Comparison of ENCODE assay signal across 30 cellular contexts in genomic region chr10:72801263-72801868, GRCh38.
DNase-seq lines count a peak whose midpoint lies in the region; ATAC-seq, FAIRE-seq and TF ChIP-seq lines count a peak whose summit lies in the region.
"Had no signal": no experiment of that assay in that cellular context is flagged by ENCODE, and none has a peak within 500 bp of the region (broad histone marks: within the 10 kb centered on the region; RNA-seq: fewer than 3 reads in every experiment).

No MANE protein-coding gene starts in this region.

- 93% methylated on average over 5 of the region's 5 CpGs for WGBS in A549 (ENCODE audit: missing lambda C conversion rate)
- no CpG with 5 or more reads among the region's 5 CpGs for WGBS in mesendoderm (ENCODE audit: extremely low coverage, insufficient coverage, low lambda C conversion rate)
- WGBS in H9 (ENCODE audit: extremely low coverage, insufficient read length, low lambda C conversion rate), result no CpG with 5 or more reads among the region's 5 CpGs

- H3K4me3 Mint-ChIP-seq in CD4-positive, alpha-beta memory T cell, result peak overlapping the region in 5 of 8 donors; percentile 1 to 48 (median 3)
- no peak overlapping the region for H3K4me3 Mint-ChIP-seq in H9
- H3K4me3 Mint-ChIP-seq: activated CD4-positive, alpha-beta T cell treated with anti-CD3 and anti-CD28 coated beads, Interleukin-2, amount 10 ng/mL, durations not matched to agents 24 days and 14 days; activated naive CD4-positive, alpha-beta T cell treated with anti-CD3 and anti-CD28 coated beads, Interleukin-2, amount 10 ng/mL, durations not matched to agents 7 days and 5 days; central memory CD8-positive, alpha-beta T cell; memory B cell; stimulated activated naive CD8-positive, alpha-beta T cell treated with anti-CD3 and anti-CD28 coated beads, Interleukin-15, Interleukin-2, amounts not matched to agents 100 ng/mL and 50 ng/mL, for 24 hours; T-helper 1 cell treated with Interleukin-12 subunit alpha and Interleukin-12 subunit beta and Interleukin-4 antibody, amounts not matched to agents 30 μg/mL and 1 μg/mL, for 36 hours had no signal

- H3K23ac ChIP-seq in mesendoderm (ENCODE audit: low read length) (no peak overlapping the region), H9 (ENCODE audit: insufficient read length, low read depth, low read length) (no peak overlapping the region)

- no peak overlapping the region for H3K9ac ChIP-seq in mesendoderm (ENCODE audit: low read length)
- no peak overlapping the region for H3K9ac ChIP-seq in H9 (ENCODE audit: extremely low read depth, insufficient read length, low read length)

- no peak overlapping the region for H2AFZ ChIP-seq in H9 (ENCODE audit: low read length)

- no peaks in the 10 kb centered on the region for H3K23me2 ChIP-seq in H9 (ENCODE audit: insufficient read length, low read depth, low read length, poor library complexity, severe bottlenecking)

- ATAC-seq in A549, result peak in 1 of 2 experiments; percentile 23; a peak in 2 of 6 replicates
- ATAC-seq: esophagus mucosa, left lung had no signal

- no peak for TF ChIP-seq CTCF in A549 (IDR thresholded peaks at IDR 0.05)
- no peak for TF ChIP-seq CTCF in H9 (conservative IDR thresholded peaks at IDR 0.05)

- no peak overlapping the region for H3K4me3 ChIP-seq in A549
- no peak overlapping the region for H3K4me3 ChIP-seq in CD4-positive, alpha-beta memory T cell (ENCODE audit: low read length in 2 of 2)
- H3K4me3 ChIP-seq in SJSA1, result no peak overlapping the region
- no peak overlapping the region for H3K4me3 ChIP-seq in mesendoderm (ENCODE audit: low read length)
- H3K4me3 ChIP-seq: adrenal gland, HAP-1, left lung, prostate gland, right lobe of liver, thoracic aorta had no signal

- no peak overlapping the region for H3K14ac ChIP-seq in H9 (ENCODE audit: insufficient read depth, low read length)

- H3K9me3 Mint-ChIP-seq in CD4-positive, alpha-beta memory T cell, result no peaks in the 10 kb centered on the region
- no peaks in the 10 kb centered on the region for H3K9me3 Mint-ChIP-seq in H9
- H3K9me3 Mint-ChIP-seq: activated naive CD4-positive, alpha-beta T cell treated with anti-CD3 and anti-CD28 coated beads, Interleukin-2, amount 10 ng/mL, durations not matched to agents 7 days and 5 days; central memory CD8-positive, alpha-beta T cell; memory B cell; stimulated activated naive CD8-positive, alpha-beta T cell treated with anti-CD3 and anti-CD28 coated beads, Interleukin-15, Interleukin-2, amounts not matched to agents 100 ng/mL and 50 ng/mL, for 24 hours; T-helper 1 cell treated with Interleukin-12 subunit alpha and Interleukin-12 subunit beta and Interleukin-4 antibody, amounts not matched to agents 30 μg/mL and 1 μg/mL, for 36 hours had no signal

- no peak for TF ChIP-seq RAD21 in A549 (conservative IDR thresholded peaks at IDR 0.05 in 1 of 2, IDR thresholded peaks at IDR 0.05 in 1 of 2)

- no peak for FAIRE-seq in A549 (lab: Jason Lieb, UNC)
- FAIRE-seq: urothelium cell line had no signal

- H3K4me1 Mint-ChIP-seq in CD4-positive, alpha-beta memory T cell, result peaks cover 13 to 29% (median 16%) of the 10 kb centered on the region in 4 donors
- peaks cover 8 to 12% of the 10 kb centered on the region in 2 experiments for H3K4me1 Mint-ChIP-seq in H9

- H3K27ac ChIP-seq in A549 (peak overlapping the region in 1 of 2 experiments; percentile 14; a peak in 2 of 6 replicates), SJSA1 (peak overlapping the region; percentile 69; the same call in 1 of the 2 replicates), mesendoderm (ENCODE audit: low read depth, low read length) (no peak overlapping the region), H9 (ENCODE audit: insufficient read length, low read depth, low read length) (no peak overlapping the region)
- no peak overlapping the region for H3K27ac ChIP-seq in CD4-positive, alpha-beta memory T cell (ENCODE audit: low read depth, low read length)
- H3K27ac ChIP-seq: adrenal gland, prostate gland, right lobe of liver, thoracic aorta had no signal

- H3K4me2 ChIP-seq in A549, result peak overlapping the region; percentile 65; the same call in 1 of the 3 replicates
- H3K4me2 ChIP-seq in mesendoderm (ENCODE audit: low read length), result no peak overlapping the region
- no peak overlapping the region for H3K4me2 ChIP-seq in H9 (ENCODE audit: insufficient read depth, insufficient read length, low read length)

- TF ChIP-seq POLR2A in A549 (IDR thresholded peaks at IDR 0.05; ENCODE audit: low read length), result no peak

- H3K4me1 ChIP-seq in A549 (peaks cover 35% of the 10 kb centered on the region), SJSA1 (replicated peaks) (peaks cover 32% of the 10 kb centered on the region), mesendoderm (ENCODE audit: control insufficient read depth, low read depth, low read length) (peaks cover 4% of the 10 kb centered on the region), H9 (ENCODE audit: insufficient read depth, low read length) (no peaks in the 10 kb centered on the region; the same call in 1 of the 2 replicates)
- H3K4me1 ChIP-seq in CD4-positive, alpha-beta memory T cell (ENCODE audit: insufficient read depth, low read length), result peaks cover 16% of the 10 kb centered on the region
- H3K4me1 ChIP-seq: left lung, right lobe of liver had no signal

- peak overlapping the region in 6 of 7 donors; percentile 10 to 85 (median 73) for H3K27ac Mint-ChIP-seq in CD4-positive, alpha-beta memory T cell
- H3K27ac Mint-ChIP-seq in H9, result 0 out of 7 replicates have a peak overlapping the region, but pooled peaks of 1 of the 3 experiments have one; percentile 30
- H3K27ac Mint-ChIP-seq: activated CD4-positive, alpha-beta T cell treated with anti-CD3 and anti-CD28 coated beads, Interleukin-2, amount 10 ng/mL, durations not matched to agents 24 days and 14 days; activated naive CD4-positive, alpha-beta T cell treated with anti-CD3 and anti-CD28 coated beads, Interleukin-2, amount 10 ng/mL, durations not matched to agents 7 days and 5 days; memory B cell; stimulated activated naive CD8-positive, alpha-beta T cell treated with anti-CD3 and anti-CD28 coated beads, Interleukin-15, Interleukin-2, amounts not matched to agents 100 ng/mL and 50 ng/mL, for 24 hours; T-helper 1 cell treated with Interleukin-12 subunit alpha and Interleukin-12 subunit beta and Interleukin-4 antibody, amounts not matched to agents 30 μg/mL and 1 μg/mL, for 36 hours had no signal

- no peaks in the 10 kb centered on the region for H3K79me1 ChIP-seq in mesendoderm (ENCODE audit: low read length)
- H3K79me1 ChIP-seq in H9 (ENCODE audit: insufficient read depth, low read depth, low read length, poor library complexity, severe bottlenecking), result no peaks in the 10 kb centered on the region

- H3K18ac ChIP-seq in mesendoderm (ENCODE audit: low read length), result peak overlapping the region; percentile 22
- H3K18ac ChIP-seq in H9 (ENCODE audit: insufficient read length, low read depth, low read length), result no peak overlapping the region

- intact Hi-C loops in CD4-positive, alpha-beta memory T cell (cut with micrococcal nuclease), result no loop called here
- intact Hi-C loops in head of caudate nucleus (cut with DNase I), result no loop called here

- H2BK15ac ChIP-seq in mesendoderm (replicated peaks; ENCODE audit: low read depth) (no peak overlapping the region), H9 (ENCODE audit: low read depth, low read length) (no peak overlapping the region)

- no peak for TF ChIP-seq EP300 in A549 (IDR thresholded peaks at IDR 0.05)

- DNase-seq in A549 (ENCODE audit: low read depth in 1 of 2, low spot score in 1 of 2) (no peak), SJSA1 (ENCODE audit: low read depth in 1 of 2, low spot score in 2 of 2) (no peak), mesendoderm (no peak), H9 (no peak), head of caudate nucleus (no peak), hippocampal formation (lab: John Stamatoyannopoulos, UW) (no peak)
- DNase-seq in CD4-positive, alpha-beta memory T cell, result peak in 4 of 5 donors; percentile 9 to 27 (median 13)
- DNase-seq: activated CD4-positive, alpha-beta T cell treated with anti-CD3 and anti-CD28 coated beads, Interleukin-2, amount 10 ng/mL, durations not matched to agents 24 days and 14 days; activated CD8-positive, alpha-beta memory T cell treated with anti-CD3 and anti-CD28 coated beads, Interleukin-2, amount 50 U/mL, for 4 hours; activated naive CD4-positive, alpha-beta T cell treated with anti-CD3 and anti-CD28 coated beads, Interleukin-2, amount 10 ng/mL, durations not matched to agents 7 days and 5 days; adrenal gland; DMS79 treated with DMSO at 0.1 percent for 48 hours; GDM1; islet precursor cell; left lung; NCI-H1048; NCI-H187; NCI-H446 treated with DMSO at 0.1 percent for 48 hours; NCI-H774; right lobe of liver; stimulated activated CD8-positive, alpha-beta memory T cell treated with anti-CD3 and anti-CD28 coated beads, Interleukin-4, amount 100 ng/mL, for 48 hours had no signal

- CTCF ChIA-PET in A549 (lab: Yijun Ruan, JAX), result no interaction called here
- CTCF ChIA-PET in CD4-positive, alpha-beta memory T cell (lab: Charles Lee; ENCODE audit: partially characterized antibody), result interaction anchor here (0.6 to 0.7 kb wide), 2 partner anchors 8 to 339 kb away, joined by 3 read pairs; no protein-coding TSS in a partner anchor

- no peak overlapping the region for H4K91ac ChIP-seq in H9 (ENCODE audit: insufficient read length, low read depth, low read length)

- H4K20me1 ChIP-seq in H9 (ENCODE audit: control insufficient read depth, insufficient read depth, insufficient read length), result no peaks in the 10 kb centered on the region

- H4K5ac ChIP-seq in mesendoderm (ENCODE audit: low read length) (no peak overlapping the region), H9 (ENCODE audit: insufficient read length, low read depth, low read length) (no peak overlapping the region)

- POLR2A ChIA-PET in A549 (lab: Yijun Ruan, JAX), result no interaction called here
- POLR2A ChIA-PET in CD4-positive, alpha-beta memory T cell (lab: Charles Lee; ENCODE audit: partially characterized antibody), result no interaction called here

- H2AK5ac ChIP-seq in mesendoderm (ENCODE audit: low read length) (no peak overlapping the region), H9 (ENCODE audit: insufficient read length, low read length) (no peak overlapping the region)

- H4K8ac ChIP-seq in mesendoderm (ENCODE audit: low read depth, low read length) (no peak overlapping the region), H9 (replicated peaks; ENCODE audit: insufficient read length, low read depth, low read length) (no peak overlapping the region)

- H3K4ac ChIP-seq in mesendoderm (ENCODE audit: low read depth, low read length), result peak overlapping the region; percentile 24
- H3K4ac ChIP-seq in H9 (ENCODE audit: low read depth, low read length), result no peak overlapping the region

- H3K79me2 ChIP-seq in mesendoderm (ENCODE audit: control insufficient read depth, insufficient read depth, low read length) (no peaks in the 10 kb centered on the region), H9 (ENCODE audit: insufficient read depth, low read length) (no peaks in the 10 kb centered on the region; the same call in 1 of the 2 replicates)

- no peaks in the 10 kb centered on the region for H3K36me3 Mint-ChIP-seq in CD4-positive, alpha-beta memory T cell
- H3K36me3 Mint-ChIP-seq in H9 (ENCODE audit: insufficient read depth in 1 of 3, low read depth in 3 of 3), result no peaks in the 10 kb centered on the region
- H3K36me3 Mint-ChIP-seq: activated naive CD4-positive, alpha-beta T cell treated with anti-CD3 and anti-CD28 coated beads, Interleukin-2, amount 10 ng/mL, durations not matched to agents 7 days and 5 days had no signal

- H3K27me3 ChIP-seq in CD4-positive, alpha-beta memory T cell (ENCODE audit: insufficient read depth, low read length), result no peaks in the 10 kb centered on the region
- H3K27me3 ChIP-seq in SJSA1 (replicated peaks) (no peaks in the 10 kb centered on the region), mesendoderm (ENCODE audit: insufficient read depth, low read length, poor library complexity) (no peaks in the 10 kb centered on the region), H9 (ENCODE audit: insufficient read depth, low read length) (no peaks in the 10 kb centered on the region)
- H3K27me3 ChIP-seq: adrenal gland, left lung, right lobe of liver had no signal

- H2BK20ac ChIP-seq in H9 (ENCODE audit: low read depth, low read length, poor library complexity, severe bottlenecking), result no peak overlapping the region

- no peak overlapping the region for H2BK12ac ChIP-seq in H9 (ENCODE audit: insufficient read length, low read depth, low read length)

- H3K27me3 Mint-ChIP-seq in CD4-positive, alpha-beta memory T cell, result no peaks in the 10 kb centered on the region
- no peaks in the 10 kb centered on the region for H3K27me3 Mint-ChIP-seq in H9 (ENCODE audit: low read depth)
- H3K27me3 Mint-ChIP-seq: activated CD4-positive, alpha-beta T cell treated with anti-CD3 and anti-CD28 coated beads, Interleukin-2, amount 10 ng/mL, durations not matched to agents 24 days and 14 days; central memory CD8-positive, alpha-beta T cell; memory B cell; stimulated activated naive CD8-positive, alpha-beta T cell treated with anti-CD3 and anti-CD28 coated beads, Interleukin-15, Interleukin-2, amounts not matched to agents 100 ng/mL and 50 ng/mL, for 24 hours had no signal

- H2BK120ac ChIP-seq in mesendoderm (ENCODE audit: low read depth, low read length) (peak overlapping the region; percentile 51), H9 (ENCODE audit: low read depth, low read length, poor library complexity, severe bottlenecking) (no peak overlapping the region)

- H3K56ac ChIP-seq in mesendoderm (ENCODE audit: low read length), result no peak overlapping the region
- no peak overlapping the region for H3K56ac ChIP-seq in H9 (ENCODE audit: insufficient read length, low read depth, low read length)

- H2BK5ac ChIP-seq in mesendoderm (ENCODE audit: low read length) (no peak overlapping the region), H9 (ENCODE audit: insufficient read length, low read length) (no peak overlapping the region)

- H3K36me3 ChIP-seq in CD4-positive, alpha-beta memory T cell (ENCODE audit: insufficient read depth, low read length), result no peaks in the 10 kb centered on the region
- no peaks in the 10 kb centered on the region; the same call in 1 of the 2 replicates for H3K36me3 ChIP-seq in SJSA1
- H3K36me3 ChIP-seq in mesendoderm (ENCODE audit: control insufficient read depth, insufficient read depth, low read length), result no peaks in the 10 kb centered on the region
- H3K36me3 ChIP-seq: adrenal gland, HAP-1, left lung, prostate gland, right lobe of liver, thoracic aorta had no signal

- no peaks in the 10 kb centered on the region for H3K9me3 ChIP-seq in A549
- H3K9me3 ChIP-seq in CD4-positive, alpha-beta memory T cell (ENCODE audit: control insufficient read depth in 1 of 2, low read length in 2 of 2), result no peaks in the 10 kb centered on the region
- no peaks in the 10 kb centered on the region for H3K9me3 ChIP-seq in SJSA1 (replicated peaks)
- H3K9me3 ChIP-seq in H9 (ENCODE audit: control insufficient read depth, low read depth, low read length), result no peaks in the 10 kb centered on the region
- H3K9me3 ChIP-seq: adrenal gland, HAP-1, left lung, prostate gland, right lobe of liver, thoracic aorta had no signal

- no peak overlapping the region for H3T11ph ChIP-seq in H9 (ENCODE audit: low read length)

Comparison
In these comparisons a context has a peak if more than half of its experiments do, and no peak if none do; other contexts are left out.
1. DNase-seq: peak in CD4-positive, alpha-beta memory T cell (4 of 5); none in A549 (0 of 2), SJSA1 (0 of 2), mesendoderm (single experiment), H9 (single experiment), head of caudate nucleus (0 of 42) and hippocampal formation (0 of 2).
2. H3K4me3 Mint-ChIP-seq: peak in CD4-positive, alpha-beta memory T cell (5 of 8); none in H9 (0 of 2).